In the genomic region with DNA sequence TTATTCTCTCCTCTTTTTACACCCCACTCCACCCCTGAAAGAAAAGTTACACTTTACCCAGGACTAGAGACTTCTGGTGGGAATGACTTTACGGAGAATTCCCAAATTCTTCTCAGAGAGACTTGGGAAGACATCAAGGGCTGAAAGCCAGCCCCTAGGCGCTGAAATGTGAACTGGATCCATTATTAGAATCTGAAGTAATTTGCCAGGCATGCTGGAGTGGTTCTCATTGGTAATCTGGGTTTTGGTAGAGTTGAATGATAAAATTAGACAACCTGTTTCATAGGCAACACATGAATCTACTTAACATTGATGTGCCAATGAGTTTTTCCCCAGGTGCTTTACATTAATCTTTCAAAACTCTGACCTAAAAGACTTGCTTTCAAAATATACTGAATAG, we compare ENCODE assay signal across 34 cellular contexts.
"Had no signal": no experiment of that assay in that cellular context is flagged by ENCODE, and none has a peak within 500 bp of the region (broad histone marks: within the 10 kb centered on the region; RNA-seq: fewer than 3 reads in every experiment).

No MANE protein-coding gene starts in this region.

- H3K9me3 ChIP-seq: adrenal gland, breast epithelium, colonic mucosa, esophagus squamous epithelium had no signal

- H3K27ac ChIP-seq: adrenal gland, breast epithelium, cardiac muscle cell, colonic mucosa, esophagus squamous epithelium had no signal

- DNase-seq: activated CD4-positive, alpha-beta memory T cell treated with anti-CD3 and anti-CD28 coated beads for 36 hours; activated CD4-positive, alpha-beta T cell treated with anti-CD3 and anti-CD28 coated beads for 36 hours; activated CD4-positive, alpha-beta T cell treated with anti-CD3 and anti-CD28 coated beads, Interleukin-2, amount 10 ng/mL, durations not matched to agents 24 days and 14 days; activated CD4-positive, CD25-positive, alpha-beta regulatory T cell; activated CD4-positive, CD25-positive, alpha-beta regulatory T cell treated with anti-CD3 and anti-CD28 coated beads, Interleukin-2, amount 50 U/mL, for 72 hours; activated CD8-positive, alpha-beta memory T cell treated with anti-CD3 and anti-CD28 coated beads, Interleukin-2, amount 10 ng/mL, durations not matched to agents 7 days and 5 days; activated CD8-positive, alpha-beta memory T cell treated with anti-CD3 and anti-CD28 coated beads, Interleukin-2, amount 50 U/mL, for 4 hours; activated CD8-positive, alpha-beta T cell treated with anti-CD3 and anti-CD28 coated beads, Interleukin-2, amount 10 ng/mL, durations not matched to agents 7 days and 5 days; activated effector memory CD4-positive, alpha-beta T cell treated with anti-CD3 and anti-CD28 coated beads, Interleukin-2, amount 50 U/mL, for 16 hours; activated naive CD4-positive, alpha-beta T cell treated with anti-CD3 and anti-CD28 coated beads for 36 hours; activated naive CD8-positive, alpha-beta T cell treated with anti-CD3 and anti-CD28 coated beads for 36 hours; activated naive CD8-positive, alpha-beta T cell treated with anti-CD3 and anti-CD28 coated beads, Interleukin-2, amount 50 U/mL, for 24 hours; activated T-cell treated with anti-CD3 and anti-CD28 coated beads, Interleukin-2, amount 50 U/mL, for 1 hour; activated T-cell treated with anti-CD3 and anti-CD28 coated beads, Interleukin-2, amount 50 U/mL, for 48 hours; adrenal gland; amygdala; aorta; central memory CD4-positive, alpha-beta T cell; cerebellar nuclear complex; colonic mucosa; effector CD8-positive, alpha-beta T cell; esophagus squamous epithelium; foreskin fibroblast; T-helper 1 cell; T-helper 2 cell had no signal

- H3K27me3 Mint-ChIP-seq: activated naive CD8-positive, alpha-beta T cell treated with anti-CD3 and anti-CD28 coated beads for 36 hours; activated naive CD8-positive, alpha-beta T cell treated with anti-CD3 and anti-CD28 coated beads, Interleukin-2, amount 50 U/mL, for 24 hours; brain had no signal

- H3K4me3 ChIP-seq: adrenal gland, breast epithelium, cardiac muscle cell, colonic mucosa, esophagus squamous epithelium had no signal

- H3K27ac Mint-ChIP-seq: activated CD4-positive, alpha-beta memory T cell treated with anti-CD3 and anti-CD28 coated beads for 36 hours; activated CD4-positive, alpha-beta T cell treated with anti-CD3 and anti-CD28 coated beads for 36 hours; activated CD4-positive, alpha-beta T cell treated with anti-CD3 and anti-CD28 coated beads, Interleukin-2, amount 10 ng/mL, durations not matched to agents 24 days and 14 days; activated CD8-positive, alpha-beta memory T cell treated with anti-CD3 and anti-CD28 coated beads, Interleukin-2, amount 10 ng/mL, durations not matched to agents 7 days and 5 days; activated CD8-positive, alpha-beta T cell treated with anti-CD3 and anti-CD28 coated beads, Interleukin-2, amount 10 ng/mL, durations not matched to agents 7 days and 5 days; activated naive CD4-positive, alpha-beta T cell treated with anti-CD3 and anti-CD28 coated beads for 36 hours; activated naive CD4-positive, alpha-beta T cell treated with anti-CD3 and anti-CD28 coated beads, Interleukin-2, amount 50 U/mL, for 24 hours; activated naive CD8-positive, alpha-beta T cell treated with anti-CD3 and anti-CD28 coated beads for 36 hours; activated naive CD8-positive, alpha-beta T cell treated with anti-CD3 and anti-CD28 coated beads, Interleukin-2, amount 50 U/mL, for 24 hours; activated T-helper 1 cell treated with anti-CD3 and anti-CD28 coated beads, Interleukin-12 subunit alpha, Interleukin-12 subunit beta, Interleukin-2, Interleukin-4 antibody, amounts not matched to agents 30 ng/mL and 10 ng/mL and 1 ng/mL, durations not matched to agents 14 hours and 24 hours and 36 hours; activated T-helper 2 cell treated with anti-CD3 and anti-CD28 coated beads, Interferon-gamma antibody, Interleukin-2, Interleukin-4, amounts not matched to agents 10 μg/mL and 5 μg/mL and 100 μg/mL, durations not matched to agents 14 hours and 24 hours and 36 hours; brain had no signal

- H3K4me1 ChIP-seq: breast epithelium, esophagus squamous epithelium had no signal

- FAIRE-seq: endometrium, endothelial cell of umbilical vein, frontal cortex had no signal

- H3K4me3 Mint-ChIP-seq: activated CD4-positive, alpha-beta memory T cell treated with anti-CD3 and anti-CD28 coated beads for 36 hours; activated CD4-positive, alpha-beta T cell treated with anti-CD3 and anti-CD28 coated beads for 36 hours; activated CD4-positive, alpha-beta T cell treated with anti-CD3 and anti-CD28 coated beads, Interleukin-2, amount 10 ng/mL, durations not matched to agents 24 days and 14 days; activated CD8-positive, alpha-beta memory T cell treated with anti-CD3 and anti-CD28 coated beads, Interleukin-2, amount 10 ng/mL, durations not matched to agents 7 days and 5 days; activated CD8-positive, alpha-beta T cell treated with anti-CD3 and anti-CD28 coated beads, Interleukin-2, amount 10 ng/mL, durations not matched to agents 7 days and 5 days; activated naive CD4-positive, alpha-beta T cell treated with anti-CD3 and anti-CD28 coated beads for 36 hours; activated naive CD4-positive, alpha-beta T cell treated with anti-CD3 and anti-CD28 coated beads, Interleukin-2, amount 50 U/mL, for 24 hours; activated naive CD8-positive, alpha-beta T cell treated with anti-CD3 and anti-CD28 coated beads for 36 hours; activated naive CD8-positive, alpha-beta T cell treated with anti-CD3 and anti-CD28 coated beads, Interleukin-2, amount 50 U/mL, for 24 hours; activated T-helper 1 cell treated with anti-CD3 and anti-CD28 coated beads, Interleukin-12 subunit alpha, Interleukin-12 subunit beta, Interleukin-2, Interleukin-4 antibody, amounts not matched to agents 30 ng/mL and 10 ng/mL and 1 ng/mL, durations not matched to agents 14 hours and 24 hours and 36 hours; brain had no signal

- H3K36me3 Mint-ChIP-seq: activated CD4-positive, alpha-beta memory T cell treated with anti-CD3 and anti-CD28 coated beads for 36 hours; activated CD8-positive, alpha-beta memory T cell treated with anti-CD3 and anti-CD28 coated beads, Interleukin-2, amount 10 ng/mL, durations not matched to agents 7 days and 5 days; activated naive CD4-positive, alpha-beta T cell treated with anti-CD3 and anti-CD28 coated beads, Interleukin-2, amount 50 U/mL, for 24 hours; brain had no signal

- H3K4me1 Mint-ChIP-seq: activated CD4-positive, alpha-beta T cell treated with anti-CD3 and anti-CD28 coated beads for 36 hours; activated CD4-positive, alpha-beta T cell treated with anti-CD3 and anti-CD28 coated beads, Interleukin-2, amount 10 ng/mL, durations not matched to agents 24 days and 14 days; activated naive CD4-positive, alpha-beta T cell treated with anti-CD3 and anti-CD28 coated beads, Interleukin-2, amount 50 U/mL, for 24 hours; activated naive CD8-positive, alpha-beta T cell treated with anti-CD3 and anti-CD28 coated beads, Interleukin-2, amount 50 U/mL, for 24 hours had no signal

- ATAC-seq: activated CD4-positive, alpha-beta T cell treated with anti-CD3 and anti-CD28 coated beads for 36 hours; activated CD8-positive, alpha-beta memory T cell treated with anti-CD3 and anti-CD28 coated beads, Interleukin-2, amount 10 ng/mL, durations not matched to agents 7 days and 5 days; activated CD8-positive, alpha-beta T cell treated with anti-CD3 and anti-CD28 coated beads, Interleukin-2, amount 10 ng/mL, durations not matched to agents 7 days and 5 days; activated naive CD8-positive, alpha-beta T cell treated with anti-CD3 and anti-CD28 coated beads, Interleukin-2, amount 50 U/mL, for 24 hours had no signal

- H3K27me3 ChIP-seq: adrenal gland, breast epithelium, cardiac muscle cell, colonic mucosa, esophagus squamous epithelium had no signal

- H3K9me3 Mint-ChIP-seq: activated CD4-positive, alpha-beta memory T cell treated with anti-CD3 and anti-CD28 coated beads for 36 hours; activated CD4-positive, alpha-beta T cell treated with anti-CD3 and anti-CD28 coated beads, Interleukin-2, amount 10 ng/mL, durations not matched to agents 24 days and 14 days; activated naive CD4-positive, alpha-beta T cell treated with anti-CD3 and anti-CD28 coated beads for 36 hours; activated naive CD4-positive, alpha-beta T cell treated with anti-CD3 and anti-CD28 coated beads, Interleukin-2, amount 50 U/mL, for 24 hours; activated naive CD8-positive, alpha-beta T cell treated with anti-CD3 and anti-CD28 coated beads for 36 hours; activated naive CD8-positive, alpha-beta T cell treated with anti-CD3 and anti-CD28 coated beads, Interleukin-2, amount 50 U/mL, for 24 hours; activated T-helper 1 cell treated with anti-CD3 and anti-CD28 coated beads, Interleukin-12 subunit alpha, Interleukin-12 subunit beta, Interleukin-2, Interleukin-4 antibody, amounts not matched to agents 30 ng/mL and 10 ng/mL and 1 ng/mL, durations not matched to agents 14 hours and 24 hours and 36 hours; activated T-helper 2 cell treated with anti-CD3 and anti-CD28 coated beads, Interferon-gamma antibody, Interleukin-2, Interleukin-4, amounts not matched to agents 10 μg/mL and 5 μg/mL and 100 μg/mL, durations not matched to agents 14 hours and 24 hours and 36 hours had no signal

- H3K36me3 ChIP-seq: adrenal gland, breast epithelium, cardiac muscle cell, colonic mucosa, esophagus squamous epithelium had no signal
